In the genomic region with DNA sequence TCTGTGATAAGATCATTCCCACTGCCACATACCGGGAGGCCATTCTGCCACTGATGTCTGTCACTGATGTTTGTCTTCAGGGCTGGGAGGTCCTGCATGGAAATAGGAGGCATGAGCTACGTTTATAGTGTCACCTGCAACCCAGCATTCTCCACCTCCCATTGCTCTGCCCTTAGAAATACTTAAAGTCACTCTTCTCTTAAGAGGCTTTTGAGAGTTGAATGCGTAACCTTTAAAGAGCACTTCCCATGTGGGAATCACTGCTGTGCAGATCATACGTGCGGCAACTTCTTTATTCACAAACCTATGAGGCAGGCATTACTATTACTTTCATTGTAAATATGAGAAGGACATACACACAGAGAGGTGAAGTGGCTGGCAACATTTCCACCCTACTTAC, we compare ENCODE assay signal across 6 cellular contexts. TPM values are rescaled to one million over a fixed set of nuclear protein-coding genes. Genes with fewer than 3 reads are reported as not detected.
"Had no signal": no experiment of that assay in that cellular context is flagged by ENCODE, and none has a peak within 500 bp of the region (broad histone marks: within the 10 kb centered on the region; RNA-seq: fewer than 3 reads in every experiment).

Gene VN1R4, minus strand, starts transcription at position 101 of the 400 bp plus-strand sequence. Its CDS starts 58 bp downstream, at position 43.

RNA-seq across cellular contexts. Expression of gene VN1R4, which starts in this region (rescaled TPM):
- total RNA-seq: GM23338, H4, H7, HFFc6, HT1080 had no signal
- polyA plus RNA-seq: GM23338, IgD-negative memory B cell had no signal
